ENCODE assay signal across 8 cellular contexts in genomic region chr19:18479964-18480723, GRCh38. TPM values are rescaled to one million over a fixed set of nuclear protein-coding genes. Genes with fewer than 3 reads are reported as not detected.
DNase-seq lines count a peak whose midpoint lies in the region; ATAC-seq and TF ChIP-seq lines count a peak whose summit lies in the region.

No MANE protein-coding gene starts in this region.

- TF ChIP-seq CTCF in HEK293 (tag by site-specific recombination; IDR thresholded peaks at IDR 0.05) = no peak
- no peak for TF ChIP-seq CTCF in SK-N-SH (IDR thresholded peaks at IDR 0.05)
- TF ChIP-seq CTCF in psoas muscle (IDR thresholded peaks at IDR 0.05) = no peak
- no peak for TF ChIP-seq CTCF in Calu3 (IDR thresholded peaks at IDR 0.05; ENCODE audit: unreplicated experiment)

- H3K9ac ChIP-seq in SK-N-SH = peak overlapping the region; percentile 0; the same call in 1 of the 2 replicates

- ATAC-seq in psoas muscle = peak; percentile 71 to 83 (median 82)
- ATAC-seq in GM18858 (IDR thresholded peaks at IDR 0.05; ENCODE audit: unreplicated experiment) = no peak

- no peak for DNase-seq in SK-N-SH
- DNase-seq in fibroblast of peridontal ligament (ENCODE audit: extremely low read depth) = peak; percentile 43
- peak; percentile 90 to 92 for DNase-seq in psoas muscle
- no peak for DNase-seq in Calu3
- no peak for DNase-seq in effector CD8-positive, alpha-beta T cell (lab: John Stamatoyannopoulos, UW)
- DNase-seq in retina = no peak

- peaks cover 95% of the 10 kb centered on the region for H3K79me2 ChIP-seq in SK-N-SH (ENCODE audit: insufficient read depth)

- H3K4me1 ChIP-seq in HEK293 (ENCODE audit: control insufficient read depth, insufficient read depth, low read length) = no peaks in the 10 kb centered on the region; the same call in 1 of the 2 replicates
- peaks cover 21 to 29% of the 10 kb centered on the region in 2 experiments; a peak in 2 of 4 replicates for H3K4me1 ChIP-seq in SK-N-SH (ENCODE audit: control insufficient read depth in 1 of 2, insufficient read depth in 2 of 2, low read depth in 1 of 2, low read length in 1 of 2)
- H3K4me1 ChIP-seq in psoas muscle = peaks cover 93% of the 10 kb centered on the region

- H3K27ac Mint-ChIP-seq in Calu3 (ENCODE audit: unreplicated experiment) = no peak overlapping the region

- CTCF ChIA-PET in HEK293 (lab: Yijun Ruan, JAX) (interaction anchor here (0.5 to 1.5 kb wide), 5 partner anchors 17 to 386 kb away, joined by 3 to 4 read pairs (median 3); no protein-coding TSS in a partner anchor), SK-N-SH (lab: Yijun Ruan, JAX) (interaction anchor here (0.8 to 6.1 kb wide), 5 partner anchors 9 to 30 kb away, joined by 3 to 56 read pairs (median 4); no protein-coding TSS in a partner anchor), Calu3 (lab: Charles Lee) (interaction anchor here (0.9 kb wide), 1 partner anchor 12 kb away, joined by 3 read pairs; no protein-coding TSS in a partner anchor)

- WGBS in SK-N-SH (ENCODE audit: low lambda C conversion rate) = 69% methylated on average over 13 of the region's 16 CpGs
- WGBS in psoas muscle, 3 donors = 22 to 27% (median 22%) methylated on average over 15 to 16 of the region's 16 CpGs

- no TSS peak for BruUV-seq in Calu3 (replicated peaks; lab: Mats Ljungman, UMichigan)

- H3K27me3 ChIP-seq in SK-N-SH (ENCODE audit: insufficient read depth) (no peaks in the 10 kb centered on the region), psoas muscle (ENCODE audit: insufficient read depth in 3 of 3, low read length in 2 of 3) (no peaks in the 10 kb centered on the region)

- H3K4me2 ChIP-seq in SK-N-SH = peak overlapping the region; percentile 35

- POLR2A ChIA-PET in HEK293 (lab: Yijun Ruan, JAX) (interaction anchor here (1.2 kb wide), 1 partner anchor 42 kb away, joined by 3 read pairs; the partner anchor contains the start of gene ELL), SK-N-SH (lab: Yijun Ruan, JAX) (no interaction called here)

- no peak overlapping the region for H3K27ac ChIP-seq in HEK293 (ENCODE audit: extremely low read depth, low read depth, low read length)
- H3K27ac ChIP-seq in SK-N-SH (ENCODE audit: low read depth in 2 of 2, low read length in 1 of 2) = peak overlapping the region; percentile 40 to 63; a peak in 3 of 4 replicates
- H3K27ac ChIP-seq in psoas muscle = peak overlapping the region; percentile 91

- intact Hi-C loops in psoas muscle (cut with DNase I) (loop anchor here (5.0 kb wide), 2 partner anchors 37 to 77 kb away; partner anchors contain the start of gene KXD1 (in 1 of the 2)), Calu3 (cut with micrococcal nuclease; ENCODE audit: unreplicated experiment) (no loop called here)

- no peaks in the 10 kb centered on the region for H3K9me2 ChIP-seq in SK-N-SH

- peaks cover 14% of the 10 kb centered on the region for H3K36me3 Mint-ChIP-seq in Calu3 (ENCODE audit: insufficient read depth, unreplicated experiment)

- H4K20me1 ChIP-seq in SK-N-SH (ENCODE audit: insufficient read depth) = peaks cover 23% of the 10 kb centered on the region

- no peaks in the 10 kb centered on the region for H3K27me3 Mint-ChIP-seq in Calu3 (ENCODE audit: unreplicated experiment)

- TF ChIP-seq RAD21 in SK-N-SH (IDR thresholded peaks at IDR 0.05; ENCODE audit: low read length) = no peak

- no peak overlapping the region for H2AFZ ChIP-seq in SK-N-SH (ENCODE audit: low read depth)

- no peaks in the 10 kb centered on the region for H3K9me3 ChIP-seq in HEK293 (ENCODE audit: control insufficient read depth, insufficient read depth, low read depth, low read length)
- no peaks in the 10 kb centered on the region for H3K9me3 ChIP-seq in SK-N-SH
- no peaks in the 10 kb centered on the region for H3K9me3 ChIP-seq in psoas muscle

- TF ChIP-seq EP300 in SK-N-SH (IDR thresholded peaks at IDR 0.05; ENCODE audit: borderline replicate concordance in 1 of 2, low read depth in 1 of 2, low read length in 1 of 2) = no peak

- peaks cover 18% of the 10 kb centered on the region for H3K4me1 Mint-ChIP-seq in Calu3 (ENCODE audit: low read depth, unreplicated experiment)

- H3F3A ChIP-seq in SK-N-SH (replicated peaks; ENCODE audit: insufficient read depth) = peaks cover 4% of the 10 kb centered on the region

- H3K9me3 Mint-ChIP-seq in Calu3 (ENCODE audit: low read depth, unreplicated experiment) = no peaks in the 10 kb centered on the region

- H3K4me3 ChIP-seq in HEK293 (ENCODE audit: low read depth, low read length) = no peak overlapping the region
- H3K4me3 ChIP-seq in SK-N-SH (ENCODE audit: low read depth in 2 of 2, low read length in 1 of 2) = no peak overlapping the region
- no peak overlapping the region for H3K4me3 ChIP-seq in psoas muscle

- H3K36me3 ChIP-seq in HEK293 (ENCODE audit: control insufficient read depth in 2 of 2, insufficient read depth in 1 of 2, low read length in 2 of 2) = no peaks in the 10 kb centered on the region
- H3K36me3 ChIP-seq in SK-N-SH (replicated peaks in 1 of 2; ENCODE audit: control insufficient read depth in 1 of 2, insufficient read depth in 2 of 2, low read length in 1 of 2) = no peaks in the 10 kb centered on the region
- H3K36me3 ChIP-seq in psoas muscle (ENCODE audit: insufficient read depth in 1 of 2, low read depth in 1 of 2) = no peaks in the 10 kb centered on the region

- H3K4me3 Mint-ChIP-seq in Calu3 (ENCODE audit: low read depth, unreplicated experiment) = no peak overlapping the region

TF ChIP-seq in HEK293, 187 proteins besides CTCF, POLR2A, EP300 and RAD21:
- TF ChIP-seq ZNF341 (tag by site-specific recombination; IDR thresholded peaks at IDR 0.05; ENCODE audit: low read depth) (peak; percentile 33; the same call in 1 of the 2 replicates), ZNF18 (tag by site-specific recombination; IDR thresholded peaks at IDR 0.05) (peak; percentile 79), ZBTB8A (tag by site-specific recombination; IDR thresholded peaks at IDR 0.05) (no peak)

TF ChIP-seq in SK-N-SH, 30 proteins besides CTCF, POLR2A, EP300 and RAD21:
- TF ChIP-seq PBX3 (IDR thresholded peaks at IDR 0.05) (no peak), CHD2 (IDR thresholded peaks at IDR 0.05; ENCODE audit: low read length, partially characterized antibody) (no peak), USF1 (IDR thresholded peaks at IDR 0.05; ENCODE audit: borderline replicate concordance, low read depth) (no peak), GATA2 (CRISPR knock-in tag; IDR thresholded peaks at IDR 0.05) (no peak), TCF12 (IDR thresholded peaks at IDR 0.05) (no peak), RFX5 (IDR thresholded peaks at IDR 0.05; ENCODE audit: low read length) (no peak)

RNA-seq across cellular contexts. Expression of gene ELL, which starts 41.7 kb away (rescaled TPM):
- polyA plus RNA-seq in SK-N-SH (2012; rRNA removed) = 3.6 and 7.4 TPM in 2 replicates
- polyA plus RNA-seq in SK-N-SH (2012; cell fraction: cytosol; rRNA removed) = 2.6 and 4.0 TPM in 2 replicates
- polyA plus RNA-seq in SK-N-SH (2012; cell fraction: nucleus; rRNA removed) = 13.5 and 16.6 TPM in 2 replicates
- total RNA-seq in psoas muscle = 10 to 100 TPM; 17.5 to 40.2 (median 24.9) TPM
- 10 to 100 TPM in 1 of 3 donors, 1 to 10 TPM in 2; 7.5 to 12.3 (median 9.2) TPM for polyA plus RNA-seq in psoas muscle
- total RNA-seq in Calu3 (2022) = 11.0 and 12.5 TPM in 2 replicates

RNA-seq across cellular contexts. Expression of gene ISYNA1, which starts 42.2 kb away (rescaled TPM):
- polyA plus RNA-seq in SK-N-SH (2012; rRNA removed) (48.0 and 49.4 TPM in 2 replicates), psoas muscle (1 to 10 TPM; 6.3 to 8.6 (median 8.0) TPM)
- 10.9 and 17.3 TPM in 2 replicates for polyA plus RNA-seq in SK-N-SH (2012; cell fraction: cytosol; rRNA removed)
- 216 and 280 TPM in 2 replicates for polyA plus RNA-seq in SK-N-SH (2012; cell fraction: nucleus; rRNA removed)
- total RNA-seq in psoas muscle (10 to 100 TPM in 3 of 4 donors, 1 to 10 TPM in 1; 9.8 to 17.0 (median 10.9) TPM), Calu3 (2022) (94.9 and 114 TPM in 2 replicates)

Comparison
In these comparisons a context has a peak if more than half of its experiments do, and no peak if none do; other contexts are left out.
1. DNase-seq: peak in fibroblast of peridontal ligament (single experiment) and psoas muscle (2 of 2); none in SK-N-SH (single experiment), Calu3 (single experiment), effector CD8-positive, alpha-beta T cell (single experiment) and retina (single experiment).